In the genomic region with DNA sequence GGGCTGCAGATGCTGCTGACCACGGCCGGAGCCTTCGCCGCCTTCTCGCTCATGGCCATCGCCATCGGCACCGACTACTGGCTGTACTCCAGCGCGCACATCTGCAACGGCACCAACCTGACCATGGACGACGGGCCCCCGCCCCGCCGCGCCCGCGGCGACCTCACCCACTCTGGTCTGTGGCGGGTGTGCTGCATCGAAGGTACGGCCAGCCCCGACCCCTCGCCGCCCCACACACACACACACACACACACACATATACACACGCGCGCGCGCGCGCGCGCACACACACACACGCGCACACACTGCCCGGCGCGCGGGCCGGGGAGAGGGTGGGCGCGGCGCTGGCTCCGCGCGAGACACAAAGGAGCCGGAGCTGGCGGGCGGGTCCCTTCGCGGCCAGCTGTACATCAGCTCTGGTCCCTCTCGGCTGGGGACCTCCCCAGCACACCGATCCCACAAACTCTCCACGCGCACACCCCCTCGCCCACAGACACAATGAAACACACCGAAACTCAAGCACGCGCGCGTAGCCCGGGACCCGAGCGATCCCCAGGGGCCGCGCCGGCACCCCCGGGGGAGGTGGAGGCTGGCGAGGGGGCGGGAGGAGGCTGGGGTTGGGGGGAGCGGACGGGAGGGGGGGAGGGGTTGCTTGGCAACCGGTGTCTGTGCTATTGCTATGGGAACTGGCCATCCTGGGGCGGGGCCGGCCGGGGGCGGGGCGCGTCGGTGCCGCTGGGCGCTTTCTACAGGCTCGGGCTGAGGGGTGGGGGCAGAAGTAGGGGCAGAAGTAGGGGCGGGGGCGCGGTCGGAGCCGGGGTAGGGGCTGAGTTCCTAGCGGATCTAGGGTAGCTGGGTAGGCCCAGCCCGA, we compare ENCODE assay signal across 8 cellular contexts. TPM values are rescaled to one million over a fixed set of nuclear protein-coding genes. Genes with fewer than 3 reads are reported as not detected.
DNase-seq lines count a peak whose midpoint lies in the region; ATAC-seq lines count a peak whose summit lies in the region.

No MANE protein-coding gene starts in this region.

- in situ Hi-C loops in Caki2 (cut with HindIII; ENCODE audit: low pct_unique_long_range_greater_than_20kb, low sequenced_read_pairs): no loop called here

- DNase-seq in Caki2 (ENCODE audit: low read depth): peak; percentile 9
- DNase-seq in NCI-H1092 treated with DMSO at 0.1 percent for 48 hours (lab: John Stamatoyannopoulos, UW): peak; percentile 60
- peak in 33 of 58 donors; percentile 8 to 69 (median 35) for DNase-seq in anterior cingulate cortex (lab: John Stamatoyannopoulos, UW)
- peak; percentile 93 for DNase-seq in islet precursor cell

- peak overlapping the region; percentile 38 for H3K4me3 Mint-ChIP-seq in stimulated activated memory B cell treated with anti-CD40 and anti-IgM and Interleukin-4, amounts not matched to agents 10 μg/mL and 1 μg/mL and 100 μg/mL, for 72 hours

- peaks cover 84% of the 10 kb centered on the region for H3K27me3 Mint-ChIP-seq in stimulated activated memory B cell treated with anti-CD40 and anti-IgM and Interleukin-4, amounts not matched to agents 10 μg/mL and 1 μg/mL and 100 μg/mL, for 72 hours

- H3K9me3 Mint-ChIP-seq in stimulated activated memory B cell treated with anti-CD40 and anti-IgM and Interleukin-4, amounts not matched to agents 10 μg/mL and 1 μg/mL and 100 μg/mL, for 72 hours: peaks cover 4% of the 10 kb centered on the region

- ATAC-seq in stimulated activated memory B cell treated with anti-CD40 and anti-IgM and Interleukin-4, amounts not matched to agents 10 μg/mL and 1 μg/mL and 100 μg/mL, for 72 hours: peak; percentile 17
- ATAC-seq in esophagus mucosa (no peak), HG03442 (IDR thresholded peaks at IDR 0.05; ENCODE audit: unreplicated experiment) (no peak), HG02852 (IDR thresholded peaks at IDR 0.05; ENCODE audit: unreplicated experiment) (no peak)

- peaks cover 6% of the 10 kb centered on the region for H3K4me1 Mint-ChIP-seq in stimulated activated memory B cell treated with anti-CD40 and anti-IgM and Interleukin-4, amounts not matched to agents 10 μg/mL and 1 μg/mL and 100 μg/mL, for 72 hours

- no peak overlapping the region for H3K27ac Mint-ChIP-seq in stimulated activated memory B cell treated with anti-CD40 and anti-IgM and Interleukin-4, amounts not matched to agents 10 μg/mL and 1 μg/mL and 100 μg/mL, for 72 hours

- H3K36me3 Mint-ChIP-seq in stimulated activated memory B cell treated with anti-CD40 and anti-IgM and Interleukin-4, amounts not matched to agents 10 μg/mL and 1 μg/mL and 100 μg/mL, for 72 hours: no peaks in the 10 kb centered on the region

RNA-seq across cellular contexts. Expression of a gene that starts 0.7 kb away (rescaled TPM):
- total RNA-seq in Caki2 (2014; rRNA removed; shearing (Covaris generic); ENCODE audit: low replicate concordance): not detected in 2 replicates
- total RNA-seq in esophagus mucosa: 0.08 TPM

Comparison
In these comparisons a context has a peak if more than half of its experiments do, and no peak if none do; other contexts are left out.
1. DNase-seq: peak in every context shown above with its lines; median percentile 93 in islet precursor cell; 60 in NCI-H1092 treated with DMSO at 0.1 percent for 48 hours; 35 in anterior cingulate cortex; 9 in Caki2.